Comparison of ENCODE assay signal across 23 cellular contexts in genomic region chr4:109162759-109163158, GRCh38.
DNase-seq lines count a peak whose midpoint lies in the region; ATAC-seq, FAIRE-seq and TF ChIP-seq lines count a peak whose summit lies in the region.
"Had no signal": no experiment of that assay in that cellular context is flagged by ENCODE, and none has a peak within 500 bp of the region (broad histone marks: within the 10 kb centered on the region; RNA-seq: fewer than 3 reads in every experiment).

No MANE protein-coding gene starts in this region.

- H2BK20ac ChIP-seq in H1 (ENCODE audit: low read length) = 0 out of 2 replicates have a peak overlapping the region, but pooled peaks have one; percentile 9

- intact Hi-C loops in OCI-LY7 (cut with micrococcal nuclease; ENCODE audit: unreplicated experiment) (no loop called here), posterior vena cava (cut with DNase I) (no loop called here)

- no peak overlapping the region for H2AFZ ChIP-seq in GM23338
- H2AFZ ChIP-seq in OCI-LY7 (ENCODE audit: low read length) = no peak overlapping the region
- H2AFZ ChIP-seq in H1 (ENCODE audit: low read length) = 0 out of 2 replicates have a peak overlapping the region, but pooled peaks have one; percentile 47
- H2AFZ ChIP-seq in neural progenitor cell (replicated peaks) = no peak overlapping the region

- H3F3A ChIP-seq in GM23338 (replicated peaks; ENCODE audit: low read depth) = no peaks in the 10 kb centered on the region
- H3F3A ChIP-seq in neural progenitor cell (ENCODE audit: low read depth) = no peaks in the 10 kb centered on the region

- no peak overlapping the region for H4K8ac ChIP-seq in H1 (ENCODE audit: extremely low read depth, insufficient read depth, low read length)

- H3K79me2 ChIP-seq in GM23338 (replicated peaks; ENCODE audit: insufficient read depth) = no peaks in the 10 kb centered on the region
- no peaks in the 10 kb centered on the region for H3K79me2 ChIP-seq in OCI-LY7 (ENCODE audit: insufficient read depth, low read depth, low read length)
- H3K79me2 ChIP-seq in H1 (ENCODE audit: control insufficient read depth in 1 of 2, insufficient read depth in 2 of 2, low read length in 2 of 2) = no peaks in the 10 kb centered on the region
- H3K79me2 ChIP-seq in neural progenitor cell (ENCODE audit: low read depth) = no peaks in the 10 kb centered on the region

- no peak for TF ChIP-seq POLR2A in H1 (IDR thresholded peaks at IDR 0.05; ENCODE audit: control extremely low read depth in 1 of 2, low read depth in 2 of 2, low read length in 2 of 2)

- H3K4me2 ChIP-seq in GM23338 = no peak overlapping the region
- no peak overlapping the region for H3K4me2 ChIP-seq in OCI-LY7 (ENCODE audit: low read length)
- H3K4me2 ChIP-seq in H1 (ENCODE audit: insufficient read depth in 1 of 2, low read depth in 2 of 2, low read length in 2 of 2) = no peak overlapping the region
- no peak overlapping the region for H3K4me2 ChIP-seq in neural progenitor cell
- H3K4me2 ChIP-seq: A549 had no signal

- CTCF ChIA-PET in OCI-LY7 (lab: Charles Lee; ENCODE audit: unreplicated experiment) (no interaction called here), H1 (lab: Charles Lee; ENCODE audit: partially characterized antibody) (interaction anchor here (0.6 to 1.7 kb wide), 10 partner anchors 8 to 498 kb away, joined by 3 to 6 read pairs (median 3); no protein-coding TSS in a partner anchor)

- H2BK15ac ChIP-seq in H1 (ENCODE audit: low read length) = no peak overlapping the region

- H2BK5ac ChIP-seq in H1 (ENCODE audit: low read depth, low read length) = no peak overlapping the region

- H3K23ac ChIP-seq in H1 (ENCODE audit: insufficient read length) = no peak overlapping the region

- H3K36me3 ChIP-seq in GM23338 (ENCODE audit: insufficient read depth) (no peaks in the 10 kb centered on the region), OCI-LY7 (ENCODE audit: insufficient read depth, low read length) (no peaks in the 10 kb centered on the region), H1 (ENCODE audit: control insufficient read depth in 2 of 4, insufficient read depth in 4 of 4, low read length in 3 of 4) (no peaks in the 10 kb centered on the region; a peak in 1 of 8 replicates), neural progenitor cell (no peaks in the 10 kb centered on the region)

- H3K27me3 ChIP-seq in GM23338 (ENCODE audit: insufficient read depth) (no peaks in the 10 kb centered on the region), H1 (replicated peaks in 1 of 4; ENCODE audit: control insufficient read depth in 3 of 4, extremely low read depth in 1 of 4, insufficient read depth in 3 of 4, low read length in 3 of 4) (no peaks in the 10 kb centered on the region), neural progenitor cell (no peaks in the 10 kb centered on the region)

- no peaks in the 10 kb centered on the region for H3K23me2 ChIP-seq in H1 (ENCODE audit: low read depth, low read length)

- H3K27me3 Mint-ChIP-seq in GM23338 (ENCODE audit: insufficient read depth, low read depth, poor library complexity) (peaks cover 3% of the 10 kb centered on the region), neural progenitor cell (ENCODE audit: insufficient read depth, low read depth) (peaks cover 4% of the 10 kb centered on the region)
- H3K27me3 Mint-ChIP-seq: CD4-positive, CD25-positive, alpha-beta regulatory T cell had no signal

- H3K9ac ChIP-seq in H1 (replicated peaks in 1 of 4; ENCODE audit: extremely low read depth in 1 of 4, low read depth in 3 of 4, low read length in 3 of 4) (no peak overlapping the region), neural progenitor cell (no peak overlapping the region)

- H3K4me3 Mint-ChIP-seq in GM23338 = no peak overlapping the region
- no peak overlapping the region for H3K4me3 Mint-ChIP-seq in neural progenitor cell
- no peak overlapping the region for H3K4me3 Mint-ChIP-seq in stimulated activated effector memory CD8-positive, alpha-beta T cell treated with anti-CD3 and anti-CD28 coated beads, Interleukin-12 subunit alpha, Interleukin-12 subunit beta, amount 100 ng/mL, for 72 hours
- H3K4me3 Mint-ChIP-seq: CD4-positive, CD25-positive, alpha-beta regulatory T cell; HFFc6 had no signal

- H3K9me3 Mint-ChIP-seq in GM23338 (no peaks in the 10 kb centered on the region), neural progenitor cell (no peaks in the 10 kb centered on the region)
- no peaks in the 10 kb centered on the region for H3K9me3 Mint-ChIP-seq in stimulated activated effector memory CD8-positive, alpha-beta T cell treated with anti-CD3 and anti-CD28 coated beads, Interleukin-12 subunit alpha, Interleukin-12 subunit beta, amount 100 ng/mL, for 72 hours
- H3K9me3 Mint-ChIP-seq: CD4-positive, CD25-positive, alpha-beta regulatory T cell had no signal

- ATAC-seq in GM23338 (peak; percentile 82), HG02759 (IDR thresholded peaks at IDR 0.05; ENCODE audit: unreplicated experiment) (no peak)
- no peak for ATAC-seq in stimulated activated effector memory CD8-positive, alpha-beta T cell treated with anti-CD3 and anti-CD28 coated beads, Interleukin-12 subunit alpha, Interleukin-12 subunit beta, amount 100 ng/mL, for 72 hours
- ATAC-seq: A549 had no signal

- peak; percentile 20 to 23; a peak in 3 of 4 replicates for TF ChIP-seq CTCF in GM23338 (conservative IDR thresholded peaks at IDR 0.05; ENCODE audit: low read depth in 2 of 2)
- 0 out of 2 replicates have a peak, but pooled peaks have one; percentile 10 for TF ChIP-seq CTCF in OCI-LY7 (conservative IDR thresholded peaks at IDR 0.05; ENCODE audit: low read length)
- TF ChIP-seq CTCF in H1 (IDR thresholded peaks at IDR 0.05; ENCODE audit: control extremely low read depth in 1 of 3, insufficient read depth in 1 of 3, low read depth in 1 of 3, low read length in 3 of 3) = peak in 1 of 3 experiments; percentile 31; a peak in 1 of 4 replicates
- peak; percentile 22 for TF ChIP-seq CTCF in neural progenitor cell (IDR thresholded peaks at IDR 0.05)

- no peaks in the 10 kb centered on the region for H3K79me1 ChIP-seq in H1 (ENCODE audit: low read depth, low read length)

- 79% methylated on average over 3 of the region's 3 CpGs; no CpG with 5 or more reads in 1 of the 2 experiments for WGBS in H1 (ENCODE audit: extremely low coverage in 1 of 2, insufficient coverage in 1 of 2, insufficient read length in 1 of 2, insufficient replicate concordance in 2 of 2, low coverage in 1 of 2, low lambda C conversion rate in 2 of 2, missing lambda C conversion rate in 1 of 2), 2 experiments

- DNase-seq in GM23338 (ENCODE audit: low spot score) (no peak), OCI-LY7 (ENCODE audit: low spot score) (no peak), H1 (ENCODE audit: low read depth in 1 of 2, low spot score in 2 of 2) (no peak), neural progenitor cell (ENCODE audit: low spot score) (no peak), posterior vena cava (ENCODE audit: low spot score) (no peak), Ammon's horn (ENCODE audit: low spot score) (no peak)
- no peak for DNase-seq in stimulated activated effector memory CD8-positive, alpha-beta T cell treated with anti-CD3 and anti-CD28 coated beads, Interleukin-12 subunit alpha, Interleukin-12 subunit beta, amount 100 ng/mL, for 72 hours (ENCODE audit: low spot score in 2 of 2)
- DNase-seq: CD4-positive, CD25-positive, alpha-beta regulatory T cell; EL; GF-D8; HFFc6; NCI-H1092; NCI-H1436; NCI-H2029; NCI-H2171; NCI-H345; NCI-H524; NCI-H774; OCI-M1; Right ventricle myocardium superior had no signal

- POLR2A ChIA-PET in OCI-LY7 (lab: Charles Lee) (interaction anchor here (0.6 kb wide), 1 partner anchor 122 kb away, joined by 4 read pairs; no protein-coding TSS in a partner anchor), H1 (lab: Charles Lee; ENCODE audit: partially characterized antibody) (no interaction called here)

- TF ChIP-seq RAD21 in H1 (IDR thresholded peaks at IDR 0.05 in 1 of 2, conservative IDR thresholded peaks at IDR 0.05 in 1 of 2; ENCODE audit: low read depth in 2 of 2, low read length in 2 of 2) = peak; percentile 15 to 18; a peak in 1 of 4 replicates

- no peak for TF ChIP-seq EP300 in H1 (IDR thresholded peaks at IDR 0.05; ENCODE audit: borderline replicate concordance in 1 of 2, low read depth in 2 of 2, low read length in 2 of 2)

- no peak overlapping the region for H3K27ac ChIP-seq in GM23338 (ENCODE audit: low read depth)
- H3K27ac ChIP-seq in OCI-LY7 (ENCODE audit: low read depth, low read length, poor library complexity, severe bottlenecking) = no peak overlapping the region
- no peak overlapping the region for H3K27ac ChIP-seq in H1 (ENCODE audit: low read depth, low read length)
- no peak overlapping the region for H3K27ac ChIP-seq in neural progenitor cell
- H3K27ac ChIP-seq: A549 had no signal

- FAIRE-seq in H1 (lab: Jason Lieb, UNC) = peak; percentile 39
- FAIRE-seq: A549, H54 had no signal

- no peak overlapping the region for H3K18ac ChIP-seq in H1 (ENCODE audit: extremely low read depth, low read length)

- H4K5ac ChIP-seq in H1 (ENCODE audit: insufficient read length, low read depth, low read length) = no peak overlapping the region

- H2BK12ac ChIP-seq in H1 (ENCODE audit: low read depth, low read length) = no peak overlapping the region

- H3K27ac Mint-ChIP-seq in GM23338 (no peak overlapping the region), neural progenitor cell (no peak overlapping the region)
- H3K27ac Mint-ChIP-seq in stimulated activated effector memory CD8-positive, alpha-beta T cell treated with anti-CD3 and anti-CD28 coated beads, Interleukin-12 subunit alpha, Interleukin-12 subunit beta, amount 100 ng/mL, for 72 hours = no peak overlapping the region
- H3K27ac Mint-ChIP-seq: HFFc6 had no signal

- H3K14ac ChIP-seq in H1 (ENCODE audit: insufficient read length) = no peak overlapping the region

- H3K4me3 ChIP-seq in GM23338 (no peak overlapping the region), OCI-LY7 (ENCODE audit: low read depth, low read length, poor library complexity, severe bottlenecking) (no peak overlapping the region), H1 (ENCODE audit: extremely low read depth in 1 of 4, insufficient read depth in 2 of 4, low read depth in 3 of 4, low read length in 4 of 4) (no peak overlapping the region), neural progenitor cell (no peak overlapping the region)
- H3K4me3 ChIP-seq: A549 had no signal

- H3K9me2 ChIP-seq in GM23338 (ENCODE audit: insufficient read depth) = no peaks in the 10 kb centered on the region
- no peaks in the 10 kb centered on the region for H3K9me2 ChIP-seq in OCI-LY7 (ENCODE audit: insufficient read depth, low read length)

- H3K4me1 Mint-ChIP-seq in GM23338 (peaks cover 19% of the 10 kb centered on the region), neural progenitor cell (peaks cover 54% of the 10 kb centered on the region)
- no peaks in the 10 kb centered on the region for H3K4me1 Mint-ChIP-seq in stimulated activated effector memory CD8-positive, alpha-beta T cell treated with anti-CD3 and anti-CD28 coated beads, Interleukin-12 subunit alpha, Interleukin-12 subunit beta, amount 100 ng/mL, for 72 hours
- H3K4me1 Mint-ChIP-seq: CD4-positive, CD25-positive, alpha-beta regulatory T cell had no signal

- H3K56ac ChIP-seq in H1 (replicated peaks; ENCODE audit: insufficient read length, low read depth, low read length) = no peak overlapping the region

- no peak overlapping the region for H2BK120ac ChIP-seq in H1 (replicated peaks; ENCODE audit: low read depth, low read length)

- H3K9me3 ChIP-seq in OCI-LY7 (ENCODE audit: low read length) (no peaks in the 10 kb centered on the region), H1 (ENCODE audit: insufficient read depth in 2 of 2, low read depth in 1 of 2, low read length in 1 of 2) (no peaks in the 10 kb centered on the region), neural progenitor cell (ENCODE audit: low read depth) (no peaks in the 10 kb centered on the region)
- H3K9me3 ChIP-seq: A549 had no signal

- BruUV-seq in OCI-LY7 (replicated peaks; lab: Mats Ljungman, UMichigan) = no TSS peak

- no peak overlapping the region for H3K4ac ChIP-seq in H1 (replicated peaks; ENCODE audit: insufficient read length, low read depth, low read length)

- H2AK5ac ChIP-seq in H1 (ENCODE audit: low read depth, low read length) = no peak overlapping the region

- H4K20me1 ChIP-seq in GM23338 (replicated peaks; ENCODE audit: insufficient read depth) (no peaks in the 10 kb centered on the region), OCI-LY7 (ENCODE audit: insufficient read depth, low read length) (no peaks in the 10 kb centered on the region), H1 (replicated peaks in 1 of 2; ENCODE audit: control insufficient read depth in 1 of 2, insufficient read depth in 2 of 2, low read length in 2 of 2) (no peaks in the 10 kb centered on the region), neural progenitor cell (ENCODE audit: low read depth) (no peaks in the 10 kb centered on the region)

- no peak overlapping the region for H4K91ac ChIP-seq in H1 (replicated peaks; ENCODE audit: insufficient read length, low read length)

- H3K4me1 ChIP-seq in GM23338 (ENCODE audit: insufficient read depth) = no peaks in the 10 kb centered on the region
- no peaks in the 10 kb centered on the region for H3K4me1 ChIP-seq in OCI-LY7 (ENCODE audit: insufficient read depth, low read length, poor library complexity, severe bottlenecking)
- peaks cover 0 to 6% (median 2%) of the 10 kb centered on the region in 4 experiments; a peak in 4 of 7 replicates for H3K4me1 ChIP-seq in H1 (replicated peaks in 1 of 4; ENCODE audit: control insufficient read depth in 3 of 4, insufficient read depth in 4 of 4, low read length in 3 of 4)
- peaks cover 22% of the 10 kb centered on the region for H3K4me1 ChIP-seq in neural progenitor cell
- H3K4me1 ChIP-seq: A549 had no signal

- H3K36me3 Mint-ChIP-seq in GM23338 (ENCODE audit: low read depth) (no peaks in the 10 kb centered on the region), neural progenitor cell (no peaks in the 10 kb centered on the region)
- H3K36me3 Mint-ChIP-seq in stimulated activated effector memory CD8-positive, alpha-beta T cell treated with anti-CD3 and anti-CD28 coated beads, Interleukin-12 subunit alpha, Interleukin-12 subunit beta, amount 100 ng/mL, for 72 hours = no peaks in the 10 kb centered on the region
- H3K36me3 Mint-ChIP-seq: CD4-positive, CD25-positive, alpha-beta regulatory T cell had no signal
